In the genomic region with DNA sequence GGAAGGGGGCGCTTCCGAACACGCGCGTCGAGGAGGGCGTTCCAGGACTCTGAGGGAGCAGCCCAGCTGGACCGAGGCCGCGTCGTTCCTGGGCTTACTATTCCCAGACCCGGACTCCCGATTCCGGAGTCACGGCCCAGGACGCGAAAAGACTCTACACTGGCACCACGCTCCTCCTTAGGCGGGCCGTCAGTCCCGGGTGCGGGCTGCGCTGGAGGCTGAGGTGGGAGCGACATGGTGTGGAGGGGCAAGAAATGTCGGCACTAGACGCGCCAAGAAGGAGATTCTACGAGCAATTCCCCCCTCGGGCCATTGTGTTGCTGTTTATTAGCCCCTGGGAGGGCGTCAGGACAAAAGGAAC, we compare ENCODE assay signal across 8 cellular contexts. TPM values are rescaled to one million over a fixed set of nuclear protein-coding genes. Genes with fewer than 3 reads are reported as not detected.
DNase-seq lines count a peak whose midpoint lies in the region; ATAC-seq and TF ChIP-seq lines count a peak whose summit lies in the region.

No MANE protein-coding gene starts in this region.

- WGBS in transverse colon (ENCODE audit: low coverage in 1 of 2), 2 donors: 1 to 2% methylated on average over 12 to 16 of the region's 30 CpGs

- no peaks in the 10 kb centered on the region for H3K27me3 ChIP-seq in CD8-positive, alpha-beta memory T cell (ENCODE audit: insufficient read depth, low read length, poor library complexity, severe bottlenecking)
- peaks cover 36% of the 10 kb centered on the region for H3K27me3 ChIP-seq in HUES48 (ENCODE audit: control insufficient read depth, insufficient read depth, low read length)
- peaks cover 13% of the 10 kb centered on the region for H3K27me3 ChIP-seq in lower lobe of right lung (ENCODE audit: low read depth)
- no peaks in the 10 kb centered on the region for H3K27me3 ChIP-seq in transverse colon

- TF ChIP-seq EP300 in transverse colon (IDR thresholded peaks at IDR 0.05; ENCODE audit: low read depth): no peak

- no peak for TF ChIP-seq CTCF in lower lobe of right lung (IDR thresholded peaks at IDR 0.05)
- no peak for TF ChIP-seq CTCF in transverse colon (IDR thresholded peaks at IDR 0.05)

- POLR2A ChIA-PET in CD8-positive, alpha-beta memory T cell (lab: Charles Lee): interaction anchor here (1.1 kb wide), 1 partner anchor 27 kb away, joined by 4 read pairs; a partner anchor contains a TSS

- H3K4me1 ChIP-seq in CD8-positive, alpha-beta memory T cell (ENCODE audit: insufficient read depth, low read length): peaks cover 8% of the 10 kb centered on the region
- H3K4me1 ChIP-seq in HUES48 (ENCODE audit: control insufficient read depth, insufficient read depth, low read length) (no peaks in the 10 kb centered on the region), lower lobe of right lung (peaks cover 17% of the 10 kb centered on the region), transverse colon (peaks cover 0 to 13% (median 9%) of the 10 kb centered on the region in 4 donors)

- H3K9ac ChIP-seq in HUES48 (ENCODE audit: low read depth, low read length): no peak overlapping the region

- in situ Hi-C loops in transverse colon (cut with MboI; ENCODE audit: low pct_ligation_motif_present in 1 of 4, low pct_unique_long_range_greater_than_20kb in 1 of 4, low sequenced_read_pairs in 3 of 4): no loop called here

- H3K4me3 Mint-ChIP-seq in CD8-positive, alpha-beta memory T cell: peak overlapping the region; percentile 73 to 93 (median 86)

- DNase-seq in CD8-positive, alpha-beta memory T cell: peak in 1 of 5 donors; percentile 49
- DNase-seq in caudate nucleus (lab: John Stamatoyannopoulos, UW) (peak in 32 of 61 donors; percentile 5 to 71 (median 34)), lower lobe of right lung (peak; percentile 45), transverse colon (peak; percentile 18), NCI-H2107 (lab: John Stamatoyannopoulos, UW) (no peak)
- no peak for DNase-seq in stimulated activated naive CD4-positive, alpha-beta T cell (lab: John Stamatoyannopoulos, UW)

- peaks cover 7 to 10% of the 10 kb centered on the region in 2 donors for H3K27me3 Mint-ChIP-seq in CD8-positive, alpha-beta memory T cell

- peak; percentile 23 for ATAC-seq in GM21390 (IDR thresholded peaks at IDR 0.05; ENCODE audit: unreplicated experiment)
- ATAC-seq in lower lobe of right lung: peak; percentile 47 to 55

- no peaks in the 10 kb centered on the region for H3K9me3 Mint-ChIP-seq in CD8-positive, alpha-beta memory T cell

- no peak overlapping the region for H3K27ac ChIP-seq in CD8-positive, alpha-beta memory T cell (ENCODE audit: low read depth, low read length)
- H3K27ac ChIP-seq in HUES48 (ENCODE audit: low read depth, low read length) (no peak overlapping the region), caudate nucleus (ENCODE audit: low read depth, low read length) (no peak overlapping the region), lower lobe of right lung (no peak overlapping the region), transverse colon (peak overlapping the region in 3 of 4 donors; percentile 62 to 86 (median 75))

- H3K27ac Mint-ChIP-seq in CD8-positive, alpha-beta memory T cell: peak overlapping the region in 4 of 8 donors; percentile 30 to 78 (median 44)

- peak overlapping the region; percentile 74 for H3K4me3 ChIP-seq in CD8-positive, alpha-beta memory T cell (ENCODE audit: low read length)
- H3K4me3 ChIP-seq in HUES48 (ENCODE audit: low read depth, low read length) (peak overlapping the region; percentile 73), lower lobe of right lung (peak overlapping the region; percentile 66), transverse colon (peak overlapping the region; percentile 52 to 82 (median 66))

- no peaks in the 10 kb centered on the region for H3K36me3 ChIP-seq in CD8-positive, alpha-beta memory T cell (ENCODE audit: insufficient read depth, low read length)
- no peaks in the 10 kb centered on the region for H3K36me3 ChIP-seq in HUES48 (ENCODE audit: control insufficient read depth, insufficient read depth, low read length)
- H3K36me3 ChIP-seq in lower lobe of right lung: no peaks in the 10 kb centered on the region
- H3K36me3 ChIP-seq in transverse colon: no peaks in the 10 kb centered on the region

- TF ChIP-seq POLR2A in transverse colon (IDR thresholded peaks at IDR 0.05): no peak

- CTCF ChIA-PET in CD8-positive, alpha-beta memory T cell (lab: Charles Lee): no interaction called here

- H3K9me3 ChIP-seq in CD8-positive, alpha-beta memory T cell (ENCODE audit: low read length): no peaks in the 10 kb centered on the region
- H3K9me3 ChIP-seq in HUES48 (ENCODE audit: control insufficient read depth, insufficient read depth, low read length) (no peaks in the 10 kb centered on the region), lower lobe of right lung (no peaks in the 10 kb centered on the region), transverse colon (no peaks in the 10 kb centered on the region)

- no peaks in the 10 kb centered on the region for H3K36me3 Mint-ChIP-seq in CD8-positive, alpha-beta memory T cell

- intact Hi-C loops in lower lobe of right lung (cut with DNase I) (no loop called here), transverse colon (cut with DNase I; ENCODE audit: low total_unique reads) (no loop called here)

- peaks cover 12 to 14% (median 13%) of the 10 kb centered on the region in 3 donors for H3K4me1 Mint-ChIP-seq in CD8-positive, alpha-beta memory T cell

RNA-seq across cellular contexts. Expression of a gene that starts 0.6 kb away (rescaled TPM):
- under 1 TPM; 0.48 to 0.89 TPM for total RNA-seq in CD8-positive, alpha-beta memory T cell
- 0.45 TPM for polyA plus RNA-seq in CD8-positive, alpha-beta memory T cell
- total RNA-seq in lower lobe of right lung (1.2 TPM), transverse colon (10 to 100 TPM in 1 of 4 donors, 1 to 10 TPM in 3; 2.2 to 12.0 (median 7.2) TPM)

RNA-seq across cellular contexts. Expression of a gene that starts 26.9 kb away (rescaled TPM):
- 10 to 100 TPM; 17.0 to 22.2 TPM for total RNA-seq in CD8-positive, alpha-beta memory T cell
- 44.7 TPM for polyA plus RNA-seq in CD8-positive, alpha-beta memory T cell
- total RNA-seq in lower lobe of right lung (4.3 TPM), transverse colon (100 to 1,000 TPM in 1 of 4 donors, 10 to 100 TPM in 2, 1 to 10 TPM in 1; 2.8 to 109 (median 61.1) TPM)

Comparison
In these comparisons a context has a peak if more than half of its experiments do, and no peak if none do; other contexts are left out.
1. DNase-seq: peak in caudate nucleus (32 of 61), lower lobe of right lung (single experiment) and transverse colon (single experiment); none in stimulated activated naive CD4-positive, alpha-beta T cell (0 of 6) and NCI-H2107 (single experiment).
2. H3K27ac ChIP-seq: peak in transverse colon (3 of 4); none in CD8-positive, alpha-beta memory T cell (single experiment), HUES48 (single experiment), caudate nucleus (single experiment) and lower lobe of right lung (single experiment).
3. Peak in every context shown above with its lines, with median percentiles within 50 percentile points of each other: H3K4me3 ChIP-seq.